Comparison of ENCODE assay signal across 8 cellular contexts in genomic region chrX:153971124-153971631, GRCh38. TPM values are rescaled to one million over a fixed set of nuclear protein-coding genes. Genes with fewer than 3 reads are reported as not detected.
A peak's percentile ranks its signal among the peaks of the same experiment; 100 is the strongest.
DNase-seq lines count a peak whose midpoint lies in the region; ATAC-seq and TF ChIP-seq lines count a peak whose summit lies in the region.

No MANE protein-coding gene starts in this region.

- intact Hi-C loops in heart left ventricle (cut with DNase I) (loop anchor here in 2 of 10 donors (1.0 to 5.0 kb wide), 3 partner anchors 43 to 126 kb away; partner anchors contain the start of gene MECP2 (in 1 of the 2)), posterior vena cava (cut with DNase I) (no loop called here)

- no peak; the same call in 1 of the 2 replicates for TF ChIP-seq CTCF in HEK293 (tag by site-specific recombination; IDR thresholded peaks at IDR 0.05)
- TF ChIP-seq CTCF in NB4 (IDR thresholded peaks at IDR 0.05; ENCODE audit: low read depth, low read length) = no peak
- TF ChIP-seq CTCF in heart left ventricle (IDR thresholded peaks at IDR 0.05) = no peak
- no peak for TF ChIP-seq CTCF in upper lobe of left lung (IDR thresholded peaks at IDR 0.05)

- no peaks in the 10 kb centered on the region for H3K9me3 ChIP-seq in HEK293 (ENCODE audit: control insufficient read depth, insufficient read depth, low read depth, low read length)
- H3K9me3 ChIP-seq in adipocyte (ENCODE audit: control insufficient read depth, low read length) = no peaks in the 10 kb centered on the region
- no peaks in the 10 kb centered on the region for H3K9me3 ChIP-seq in heart left ventricle
- H3K9me3 ChIP-seq in upper lobe of left lung = peaks cover 0 to 10% (median 0%) of the 10 kb centered on the region in 4 donors

- peak overlapping the region; percentile 100 for H3K9ac ChIP-seq in adipocyte (ENCODE audit: low read length)

- H3K36me3 ChIP-seq in HEK293 (ENCODE audit: control insufficient read depth in 2 of 2, insufficient read depth in 1 of 2, low read length in 2 of 2) (peaks cover 0 to 23% of the 10 kb centered on the region in 2 experiments; a peak in 1 of 3 replicates), adipocyte (ENCODE audit: control insufficient read depth, insufficient read depth, low read length, severe bottlenecking) (no peaks in the 10 kb centered on the region), heart left ventricle (no peaks in the 10 kb centered on the region), upper lobe of left lung (no peaks in the 10 kb centered on the region)

- no peaks in the 10 kb centered on the region for H3K27me3 ChIP-seq in adipocyte (replicated peaks; ENCODE audit: control insufficient read depth, insufficient read depth, low read length)
- H3K27me3 ChIP-seq in heart left ventricle = peaks cover 0 to 9% (median 0%) of the 10 kb centered on the region in 9 donors
- H3K27me3 ChIP-seq in upper lobe of left lung = no peaks in the 10 kb centered on the region

- H3K4me1 ChIP-seq in HEK293 (ENCODE audit: control insufficient read depth, insufficient read depth, low read length) = peaks cover 10% of the 10 kb centered on the region
- peaks cover 49% of the 10 kb centered on the region for H3K4me1 ChIP-seq in adipocyte (ENCODE audit: control insufficient read depth, insufficient read depth, low read length)
- peaks cover 0 to 63% (median 39%) of the 10 kb centered on the region in 12 donors for H3K4me1 ChIP-seq in heart left ventricle
- H3K4me1 ChIP-seq in upper lobe of left lung = peaks cover 36 to 62% (median 44%) of the 10 kb centered on the region in 4 donors

- WGBS in heart left ventricle, 4 donors = 0 to 18% (median 6%) methylated on average over 39 to 52 of the region's 52 CpGs
- WGBS in upper lobe of left lung, 2 donors = 20% methylated on average over 36 of the region's 52 CpGs; no CpG with 5 or more reads in 1 of the 2 donors

- H3K27ac ChIP-seq in HEK293 (ENCODE audit: extremely low read depth, low read depth, low read length) (peak overlapping the region; percentile 99), heart left ventricle (peak overlapping the region; percentile 94 to 100 (median 100)), upper lobe of left lung (peak overlapping the region; percentile 95 to 100 (median 100))

- TF ChIP-seq EP300 in upper lobe of left lung (IDR thresholded peaks at IDR 0.05) = no peak

- peak; percentile 17 for TF ChIP-seq POLR2A in NB4 (IDR thresholded peaks at IDR 0.05; ENCODE audit: extremely low read depth, insufficient read length)
- TF ChIP-seq POLR2A in heart left ventricle (IDR thresholded peaks at IDR 0.05) = peak in 1 of 2 donors; percentile 59
- TF ChIP-seq POLR2A in upper lobe of left lung (IDR thresholded peaks at IDR 0.05) = peak in 2 of 4 donors; percentile 49 to 75

- H3K4me3 ChIP-seq in HEK293 (ENCODE audit: low read depth, low read length) (peak overlapping the region; percentile 95), NB4 (ENCODE audit: low read depth, low read length) (peak overlapping the region; percentile 90), adipocyte (ENCODE audit: low read length) (peak overlapping the region; percentile 99), heart left ventricle (peak overlapping the region; percentile 43 to 95 (median 90)), upper lobe of left lung (peak overlapping the region; percentile 64 to 90 (median 75))

- CTCF ChIA-PET in HEK293 (lab: Yijun Ruan, JAX) = interaction anchor here (0.5 to 7.0 kb wide), 6 partner anchors 21 to 48 kb away, joined by 3 to 65 read pairs (median 8); no protein-coding TSS in a partner anchor

- ATAC-seq in heart left ventricle (peak; percentile 66 to 82 (median 78)), upper lobe of left lung (ENCODE audit: low FRiP score in 2 of 2) (peak; percentile 85 to 90)

- POLR2A ChIA-PET in HEK293 (lab: Yijun Ruan, JAX) = interaction anchor here (0.6 to 4.6 kb wide), 20 partner anchors 9 to 520 kb away, joined by 3 to 67 read pairs (median 5); partner anchors contain the start of genes MECP2 and NAA10

- peak; percentile 49 for DNase-seq in GF-D8 (lab: John Stamatoyannopoulos, UW)
- peak; percentile 93 for DNase-seq in NB4 (ENCODE audit: low read depth)
- DNase-seq in SW 1271 (lab: John Stamatoyannopoulos, UW) = peak; percentile 56 to 72
- peak; percentile 88 for DNase-seq in adipocyte (ENCODE audit: low read depth)
- peak; percentile 89 to 95 (median 93) for DNase-seq in heart left ventricle
- peak; percentile 98 for DNase-seq in posterior vena cava (ENCODE audit: low spot score)
- DNase-seq in upper lobe of left lung = peak; percentile 92 to 95

TF ChIP-seq in HEK293, 187 proteins besides CTCF, POLR2A, EP300 and RAD21 (continues in another document):
- TF ChIP-seq ZNF560 (tag by site-specific recombination; IDR thresholded peaks at IDR 0.05; ENCODE audit: borderline replicate concordance) (no peak), PATZ1 (tag by site-specific recombination; IDR thresholded peaks at IDR 0.05) (peak; percentile 83), ZNF626 (tag by site-specific recombination; IDR thresholded peaks at IDR 0.05) (no peak), ZNF561 (tag by site-specific recombination; IDR thresholded peaks at IDR 0.05; ENCODE audit: borderline replicate concordance) (0 out of 2 replicates have a peak, but pooled peaks have one; percentile 31), RBAK (tag by site-specific recombination; IDR thresholded peaks at IDR 0.05) (no peak), ZNF692 (tag by site-specific recombination; IDR thresholded peaks at IDR 0.05) (no peak), SP3 (tag by site-specific recombination; IDR thresholded peaks at IDR 0.05) (peak; percentile 93), ZNF513 (tag by site-specific recombination; IDR thresholded peaks at IDR 0.05) (no peak)

RNA-seq across cellular contexts. Expression of gene HCFC1, which starts 0.4 kb away (rescaled TPM):
- total RNA-seq in heart left ventricle (10 to 100 TPM; 22.7 to 72.6 (median 34.8) TPM), posterior vena cava (10 to 100 TPM; 36.9 to 44.6 TPM), upper lobe of left lung (10 to 100 TPM; 40.8 to 78.9 (median 52.2) TPM)
- polyA plus RNA-seq in heart left ventricle = 10 to 100 TPM; 11.8 to 23.0 TPM

RNA-seq across cellular contexts. Expression of gene TMEM187, which starts 1.4 kb away (rescaled TPM):
- 10 to 100 TPM in 2 of 9 donors, 1 to 10 TPM in 7; 3.5 to 11.4 (median 8.3) TPM for total RNA-seq in heart left ventricle
- polyA plus RNA-seq in heart left ventricle = 1 to 10 TPM; 3.2 to 7.0 TPM
- total RNA-seq in posterior vena cava = 1 to 10 TPM; 6.9 to 9.3 TPM
- total RNA-seq in upper lobe of left lung = 10 to 100 TPM in 2 of 6 donors, 1 to 10 TPM in 4; 2.1 to 17.7 (median 5.0) TPM

RNA-seq across cellular contexts. Expression of gene RENBP, which starts 26.7 kb away (rescaled TPM):
- total RNA-seq in heart left ventricle (10 to 100 TPM in 5 of 9 donors, 1 to 10 TPM in 4; 5.1 to 35.5 (median 10.2) TPM), posterior vena cava (10 to 100 TPM; 11.4 to 17.6 TPM), upper lobe of left lung (10 to 100 TPM; 32.8 to 81.7 (median 54.5) TPM)
- polyA plus RNA-seq in heart left ventricle = 1 to 10 TPM; 6.4 to 9.8 TPM

RNA-seq across cellular contexts. Expression of gene NAA10, which starts 36.3 kb away (rescaled TPM):
- total RNA-seq in heart left ventricle (100 to 1,000 TPM in 2 of 9 donors, 10 to 100 TPM in 7; 52.5 to 112 (median 72.1) TPM), posterior vena cava (10 to 100 TPM; 69.4 to 75.4 TPM), upper lobe of left lung (100 to 1,000 TPM in 2 of 6 donors, 10 to 100 TPM in 4; 30.7 to 116 (median 76.2) TPM)
- 100 to 1,000 TPM; 120 to 221 TPM for polyA plus RNA-seq in heart left ventricle

RNA-seq across cellular contexts. Expression of gene ARHGAP4, which starts 45.1 kb away (rescaled TPM):
- total RNA-seq in heart left ventricle (10 to 100 TPM in 4 of 9 donors, 1 to 10 TPM in 5; 6.8 to 55.8 (median 9.5) TPM), posterior vena cava (10 to 100 TPM; 36.3 to 47.1 TPM), upper lobe of left lung (100 to 1,000 TPM in 2 of 6 donors, 10 to 100 TPM in 4; 33.4 to 353 (median 82.6) TPM)
- 10 to 100 TPM; 15.9 to 25.1 TPM for polyA plus RNA-seq in heart left ventricle

Comparison
In these comparisons a context has a peak if more than half of its experiments do, and no peak if none do; other contexts are left out.
1. Peak in every context shown above with its lines: DNase-seq, ATAC-seq, H3K4me3 ChIP-seq and H3K27ac ChIP-seq.